In the genomic region with DNA sequence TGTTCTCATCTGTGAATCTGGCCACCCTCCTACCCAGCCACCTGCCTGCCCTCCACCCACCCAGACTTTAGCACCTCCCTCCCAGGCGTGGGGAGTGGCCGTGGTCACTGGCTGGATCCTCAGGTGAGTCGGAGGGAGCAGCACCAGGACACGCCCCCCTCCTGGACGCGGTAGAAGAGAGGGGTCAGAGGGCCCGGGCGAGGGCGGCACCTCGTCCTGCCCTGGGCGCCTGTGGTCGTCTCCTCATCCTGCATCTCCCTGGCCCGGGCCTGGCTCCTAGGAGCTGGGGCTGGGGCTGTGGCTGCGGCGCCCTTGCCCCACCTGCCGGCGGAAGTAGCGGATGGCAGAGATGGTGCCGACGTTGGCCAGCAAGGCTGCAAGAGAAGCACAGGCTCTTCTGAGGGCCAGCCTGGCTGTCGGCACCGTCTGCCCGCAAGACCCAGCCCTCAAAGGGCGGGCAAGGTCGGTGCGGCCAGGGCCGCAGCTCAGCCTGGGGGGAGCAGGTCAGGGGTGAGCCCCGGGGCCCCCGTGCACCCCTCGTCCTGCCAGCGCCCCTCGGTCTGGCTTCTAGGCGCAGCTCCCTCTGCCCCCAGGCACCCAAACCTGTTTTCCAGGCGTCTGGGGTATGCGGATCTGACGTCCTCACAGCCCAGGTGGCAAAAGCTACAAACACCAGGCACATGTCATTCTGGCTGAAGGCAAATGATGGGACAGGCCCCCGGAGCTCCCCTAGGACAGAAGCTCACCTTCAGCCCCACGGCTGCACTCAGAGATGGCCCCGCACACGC, we compare ENCODE assay signal across 8 cellular contexts. TPM values are rescaled to one million over a fixed set of nuclear protein-coding genes. Genes with fewer than 3 reads are reported as not detected.
DNase-seq lines count a peak whose midpoint lies in the region; ATAC-seq and TF ChIP-seq lines count a peak whose summit lies in the region.

No MANE protein-coding gene starts in this region.

- no peak overlapping the region for H3K27ac Mint-ChIP-seq in activated T-cell treated with anti-CD3 and anti-CD28 coated beads, Interleukin-2, amount 50 U/mL, for 72 hours

- H2AFZ ChIP-seq in OCI-LY7 (ENCODE audit: low read length) = no peak overlapping the region

- no peaks in the 10 kb centered on the region for H3K79me2 ChIP-seq in OCI-LY7 (ENCODE audit: insufficient read depth, low read depth, low read length)

- CTCF ChIA-PET in OCI-LY7 (lab: Charles Lee; ENCODE audit: unreplicated experiment) = no interaction called here

- H3K36me3 Mint-ChIP-seq in activated T-cell treated with anti-CD3 and anti-CD28 coated beads, Interleukin-2, amount 50 U/mL, for 72 hours (ENCODE audit: insufficient read depth in 2 of 2) = no peaks in the 10 kb centered on the region

- no peak overlapping the region for H3K27ac ChIP-seq in OCI-LY7 (ENCODE audit: low read depth, low read length, poor library complexity, severe bottlenecking)

- TF ChIP-seq CTCF in OCI-LY7 (conservative IDR thresholded peaks at IDR 0.05; ENCODE audit: low read length) (peak; percentile 68), fibroblast of villous mesenchyme (IDR thresholded peaks at IDR 0.05; ENCODE audit: insufficient read depth, low read depth, low read length) (peak; percentile 51), retinal pigment epithelial cell (conservative IDR thresholded peaks at IDR 0.05; ENCODE audit: low read depth, low read length) (peak; percentile 68)

- H3K9me3 Mint-ChIP-seq in activated T-cell treated with anti-CD3 and anti-CD28 coated beads, Interleukin-2, amount 50 U/mL, for 72 hours = no peaks in the 10 kb centered on the region

- H3K9me3 ChIP-seq in OCI-LY7 (ENCODE audit: low read length) = no peaks in the 10 kb centered on the region

- no peak overlapping the region for H3K4me2 ChIP-seq in OCI-LY7 (ENCODE audit: low read length)

- intact Hi-C loops in OCI-LY7 (cut with micrococcal nuclease; ENCODE audit: unreplicated experiment) = loop anchor here (1.0 kb wide), 1 partner anchor 72 kb away; no protein-coding TSS in a partner anchor

- DNase-seq in ELR (ENCODE audit: low read depth) = peak; percentile 80
- DNase-seq in OCI-LY7 (ENCODE audit: low spot score) = peak; percentile 58
- DNase-seq in activated T-cell treated with anti-CD3 and anti-CD28 coated beads, Interleukin-2, amount 50 U/mL, for 72 hours = peak; percentile 75 to 76
- DNase-seq in fibroblast of villous mesenchyme (ENCODE audit: low read depth) = peak; percentile 44
- no peak for DNase-seq in retinal pigment epithelial cell (ENCODE audit: low read depth)

- ATAC-seq in HG03097 (IDR thresholded peaks at IDR 0.05; ENCODE audit: low FRiP score, unreplicated experiment) (peak; percentile 56), HG02870 (IDR thresholded peaks at IDR 0.05; ENCODE audit: unreplicated experiment) (no peak), GM21381 (IDR thresholded peaks at IDR 0.05; ENCODE audit: unreplicated experiment) (no peak)
- peak; percentile 86 to 92 for ATAC-seq in activated T-cell treated with anti-CD3 and anti-CD28 coated beads, Interleukin-2, amount 50 U/mL, for 72 hours (replicated peaks in 1 of 2)

- H3K9me2 ChIP-seq in OCI-LY7 (ENCODE audit: insufficient read depth, low read length) = no peaks in the 10 kb centered on the region

- H3K4me3 ChIP-seq in OCI-LY7 (ENCODE audit: low read depth, low read length, poor library complexity, severe bottlenecking) = no peak overlapping the region
- peak overlapping the region; percentile 45 for H3K4me3 ChIP-seq in fibroblast of villous mesenchyme (ENCODE audit: low read depth, low read length)
- H3K4me3 ChIP-seq in retinal pigment epithelial cell (ENCODE audit: low read length) = peak overlapping the region; percentile 24

- H3K4me1 ChIP-seq in OCI-LY7 (ENCODE audit: insufficient read depth, low read length, poor library complexity, severe bottlenecking) = no peaks in the 10 kb centered on the region

- H3K27me3 Mint-ChIP-seq in activated T-cell treated with anti-CD3 and anti-CD28 coated beads, Interleukin-2, amount 50 U/mL, for 72 hours (ENCODE audit: low read depth) = peaks cover 14% of the 10 kb centered on the region

- H3K4me1 Mint-ChIP-seq in activated T-cell treated with anti-CD3 and anti-CD28 coated beads, Interleukin-2, amount 50 U/mL, for 72 hours (ENCODE audit: low read depth) = no peaks in the 10 kb centered on the region

- no peaks in the 10 kb centered on the region; the same call in 1 of the 2 replicates for H4K20me1 ChIP-seq in OCI-LY7 (ENCODE audit: insufficient read depth, low read length)

- POLR2A ChIA-PET in OCI-LY7 (lab: Charles Lee) = no interaction called here

- H3K36me3 ChIP-seq in OCI-LY7 (ENCODE audit: insufficient read depth, low read length) = no peaks in the 10 kb centered on the region

- H3K4me3 Mint-ChIP-seq in activated T-cell treated with anti-CD3 and anti-CD28 coated beads, Interleukin-2, amount 50 U/mL, for 72 hours = peak overlapping the region in 1 of 2 donors; percentile 42

- no TSS peak for BruUV-seq in OCI-LY7 (replicated peaks; lab: Mats Ljungman, UMichigan)

RNA-seq across cellular contexts. Expression of a gene that starts 5.8 kb away (rescaled TPM):
- not detected in 2 replicates for total RNA-seq in OCI-LY7 (2014; rRNA removed; shearing (Covaris generic))
- total RNA-seq in OCI-LY7 (2022) (not detected in 2 replicates), fibroblast of villous mesenchyme (under 0.01 and 0.43 TPM in 2 replicates)
- total RNA-seq in activated T-cell treated with anti-CD3 and anti-CD28 coated beads, Interleukin-2, amount 50 U/mL, for 72 hours = not detected

RNA-seq across cellular contexts. Expression of a gene that starts 9.8 kb away (rescaled TPM):
- total RNA-seq in OCI-LY7 (2014; rRNA removed; shearing (Covaris generic)) = 0.05 TPM in 1 of 2 replicates, not detected in the other
- total RNA-seq in OCI-LY7 (2022) = not detected in 2 replicates
- total RNA-seq in activated T-cell treated with anti-CD3 and anti-CD28 coated beads, Interleukin-2, amount 50 U/mL, for 72 hours = 1 to 10 TPM; 1.9 to 2.3 TPM
- 1.7 and 1.9 TPM in 2 replicates for total RNA-seq in fibroblast of villous mesenchyme

RNA-seq across cellular contexts. Expression of a gene that starts 15.7 kb away (rescaled TPM):
- 20.7 and 21.7 TPM in 2 replicates for total RNA-seq in OCI-LY7 (2014; rRNA removed; shearing (Covaris generic))
- total RNA-seq in OCI-LY7 (2022) (23.3 and 24.2 TPM in 2 replicates), fibroblast of villous mesenchyme (6.0 and 9.3 TPM in 2 replicates)
- 10 to 100 TPM; 12.7 to 22.8 TPM for total RNA-seq in activated T-cell treated with anti-CD3 and anti-CD28 coated beads, Interleukin-2, amount 50 U/mL, for 72 hours

RNA-seq across cellular contexts. Expression of a gene that starts 17.0 kb away (rescaled TPM):
- total RNA-seq in OCI-LY7 (2014; rRNA removed; shearing (Covaris generic)) = 77.9 and 84.0 TPM in 2 replicates
- total RNA-seq in OCI-LY7 (2022) (72.1 and 99.0 TPM in 2 replicates), fibroblast of villous mesenchyme (66.7 and 76.9 TPM in 2 replicates)
- total RNA-seq in activated T-cell treated with anti-CD3 and anti-CD28 coated beads, Interleukin-2, amount 50 U/mL, for 72 hours = 10 to 100 TPM; 72.7 to 90.0 TPM

RNA-seq across cellular contexts. Expression of a gene that starts 23.8 kb away (rescaled TPM):
- not detected in 2 replicates for total RNA-seq in OCI-LY7 (2014; rRNA removed; shearing (Covaris generic))
- total RNA-seq in OCI-LY7 (2022) (not detected in 2 replicates), fibroblast of villous mesenchyme (2.2 and 8.1 TPM in 2 replicates)
- 1 to 10 TPM; 7.8 to 9.9 TPM for total RNA-seq in activated T-cell treated with anti-CD3 and anti-CD28 coated beads, Interleukin-2, amount 50 U/mL, for 72 hours

Comparison
In these comparisons a context has a peak if more than half of its experiments do, and no peak if none do; other contexts are left out.
1. ATAC-seq: peak in HG03097 (single experiment) and activated T-cell treated with anti-CD3 and anti-CD28 coated beads, Interleukin-2, amount 50 U/mL, for 72 hours (2 of 2); none in HG02870 (single experiment) and GM21381 (single experiment).
2. Peak in every context shown above with its lines, with median percentiles within 50 percentile points of each other: CTCF ChIP-seq.